ENCODE assay signal across 8 cellular contexts in the genomic region with DNA sequence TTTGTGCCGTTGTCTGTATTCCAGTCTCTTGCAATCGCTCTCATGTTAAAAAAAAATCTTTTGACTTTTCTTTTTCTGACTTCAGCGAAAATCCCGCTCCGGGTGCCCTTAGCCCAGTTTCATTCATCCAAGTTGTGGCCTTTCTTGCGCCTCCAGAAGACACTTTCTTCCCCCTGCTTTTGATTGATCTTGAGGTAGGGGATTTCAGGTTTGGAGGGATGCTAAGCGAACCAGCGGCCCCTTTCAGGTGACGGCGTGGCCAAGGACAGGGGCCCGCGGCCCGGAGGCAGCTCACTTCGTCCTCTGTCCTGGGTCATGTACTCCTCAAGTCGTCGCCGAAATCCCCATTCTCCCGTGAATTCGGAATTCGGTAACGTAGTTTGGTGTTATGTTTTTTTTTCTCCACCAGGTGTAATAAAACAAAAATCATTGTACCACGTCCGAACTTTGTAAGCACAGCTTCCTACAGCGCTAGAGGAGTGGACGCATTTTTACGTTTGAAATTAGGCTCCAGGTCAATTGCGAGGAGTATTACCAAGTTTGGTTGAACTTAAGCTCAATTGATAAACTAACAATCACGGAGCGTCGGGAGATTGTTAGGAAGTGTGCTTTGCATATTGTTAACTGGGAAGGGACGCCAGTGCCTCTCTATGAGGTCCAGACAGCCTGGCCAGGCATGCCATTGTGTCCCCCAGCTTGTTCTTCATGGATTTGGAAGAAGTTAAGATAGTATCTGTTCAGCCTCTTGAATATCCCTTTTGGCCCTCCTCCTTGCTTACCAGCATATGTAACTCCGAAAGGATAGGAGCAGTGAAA. TPM values are rescaled to one million over a fixed set of nuclear protein-coding genes. Genes with fewer than 3 reads are reported as not detected.
DNase-seq lines count a peak whose midpoint lies in the region; ATAC-seq, FAIRE-seq and TF ChIP-seq lines count a peak whose summit lies in the region.

No MANE protein-coding gene starts in this region.

- no peaks in the 10 kb centered on the region for H3K27me3 ChIP-seq in CD8-positive, alpha-beta memory T cell (ENCODE audit: insufficient read depth, low read length, poor library complexity, severe bottlenecking)
- H3K27me3 ChIP-seq in KMS-11 (ENCODE audit: insufficient read depth, low read depth) (no peaks in the 10 kb centered on the region), GM12878 (replicated peaks in 1 of 2; ENCODE audit: control insufficient read depth in 2 of 2, insufficient read depth in 2 of 2, low read length in 1 of 2) (no peaks in the 10 kb centered on the region), left lung (no peaks in the 10 kb centered on the region), thymus (ENCODE audit: control insufficient read depth, insufficient read depth) (no peaks in the 10 kb centered on the region)

- H3K36me3 Mint-ChIP-seq in CD8-positive, alpha-beta memory T cell: peaks cover 0 to 29% (median 0%) of the 10 kb centered on the region in 3 donors

- peaks cover 0 to 1% (median 0%) of the 10 kb centered on the region in 5 donors for H3K9me3 Mint-ChIP-seq in CD8-positive, alpha-beta memory T cell

- H4K20me1 ChIP-seq in KMS-11 (ENCODE audit: insufficient read depth): no peaks in the 10 kb centered on the region
- no peaks in the 10 kb centered on the region for H4K20me1 ChIP-seq in GM12878 (ENCODE audit: control insufficient read depth, insufficient read depth)

- in situ Hi-C loops in GM12878 (cut with MboI): loop anchor here (5.0 kb wide), 1 partner anchor 127 kb away; no protein-coding TSS in a partner anchor

- peak overlapping the region; percentile 60 to 97 (median 91) for H3K27ac Mint-ChIP-seq in CD8-positive, alpha-beta memory T cell

- H3K27me3 Mint-ChIP-seq in CD8-positive, alpha-beta memory T cell: peaks cover 0 to 5% of the 10 kb centered on the region in 2 donors

- POLR2A ChIA-PET in CD8-positive, alpha-beta memory T cell (lab: Charles Lee): interaction anchor here (0.5 to 4.1 kb wide), 5 partner anchors 16 to 273 kb away, joined by 3 to 30 read pairs (median 4); no protein-coding TSS in a partner anchor
- POLR2A ChIA-PET in GM12878 (lab: Charles Lee): interaction anchor here (0.7 to 2.0 kb wide), 10 partner anchors 40 to 150 kb away, joined by 3 to 6 read pairs (median 3); no protein-coding TSS in a partner anchor

- H3K79me2 ChIP-seq in KMS-11 (ENCODE audit: insufficient read depth, low read depth): peaks cover 11% of the 10 kb centered on the region
- peaks cover 56% of the 10 kb centered on the region for H3K79me2 ChIP-seq in GM12878 (ENCODE audit: control insufficient read depth, insufficient read depth, low read length)

- TF ChIP-seq CTCF in KMS-11 (conservative IDR thresholded peaks at IDR 0.05; ENCODE audit: low read depth, low read length) (no peak), GM12878 (IDR thresholded peaks at IDR 0.05 in 2 of 3, conservative IDR thresholded peaks at IDR 0.05 in 1 of 3; ENCODE audit: control insufficient read depth in 2 of 3, extremely low read depth in 1 of 3, insufficient read depth in 1 of 3, low read depth in 3 of 3, low read length in 3 of 3) (no peak), left lung (IDR thresholded peaks at IDR 0.05) (no peak)

- peaks cover 6 to 60% (median 55%) of the 10 kb centered on the region in 3 donors for H3K4me1 Mint-ChIP-seq in CD8-positive, alpha-beta memory T cell

- SMC1A ChIA-PET in GM12878 (lab: Charles Lee; ENCODE audit: uncharacterized antibody, unreplicated experiment): interaction anchor here (0.8 to 6.8 kb wide), 10 partner anchors 12 to 151 kb away, joined by 3 to 118 read pairs (median 8); no protein-coding TSS in a partner anchor

- no peak for TF ChIP-seq RAD21 in GM12878 (IDR thresholded peaks at IDR 0.05; ENCODE audit: insufficient read depth, low read depth, low read length)

- H3K4me2 ChIP-seq in KMS-11 (peak overlapping the region; percentile 74), GM12878 (ENCODE audit: control insufficient read depth, insufficient read depth) (peak overlapping the region; percentile 35)

- intact Hi-C loops in GM12878 (cut with micrococcal nuclease; ENCODE audit: unreplicated experiment) (loop anchor here (2.0 to 5.0 kb wide), 3 partner anchors 54 to 152 kb away; no protein-coding TSS in a partner anchor), left lung (cut with DNase I) (no loop called here)

- no peaks in the 10 kb centered on the region for H3K9me3 ChIP-seq in CD8-positive, alpha-beta memory T cell (ENCODE audit: low read length)
- H3K9me3 ChIP-seq in GM12878 (replicated peaks; ENCODE audit: control insufficient read depth, insufficient read depth, low read length) (no peaks in the 10 kb centered on the region), left lung (no peaks in the 10 kb centered on the region), thymus (ENCODE audit: control insufficient read depth) (no peaks in the 10 kb centered on the region)

- BruUV-seq in GM12878 (replicated peaks; lab: Mats Ljungman, UMichigan): TSS peak; percentile 63

- RAD21 ChIA-PET in GM12878 (lab: Charles Lee; ENCODE audit: unreplicated experiment): interaction anchor here (0.9 to 7.0 kb wide), 9 partner anchors 30 to 151 kb away, joined by 3 to 51 read pairs (median 5); no protein-coding TSS in a partner anchor

- peak overlapping the region; percentile 63 for H3K27ac ChIP-seq in CD8-positive, alpha-beta memory T cell (ENCODE audit: low read depth, low read length)
- H3K27ac ChIP-seq in KMS-11: no peak overlapping the region
- peak overlapping the region; percentile 54 for H3K27ac ChIP-seq in GM12878 (ENCODE audit: control insufficient read depth, insufficient read depth)
- H3K27ac ChIP-seq in left lung: peak overlapping the region; percentile 28 to 61
- peak overlapping the region; percentile 38 for H3K27ac ChIP-seq in thymus (ENCODE audit: low read depth)

- H2AFZ ChIP-seq in KMS-11 (ENCODE audit: low read depth): 0 out of 2 replicates have a peak overlapping the region, but pooled peaks have one; percentile 27
- H2AFZ ChIP-seq in GM12878 (ENCODE audit: control insufficient read depth, low read depth, low read length): no peak overlapping the region

- peak overlapping the region; percentile 61 for H3K4me3 ChIP-seq in CD8-positive, alpha-beta memory T cell (ENCODE audit: low read length)
- H3K4me3 ChIP-seq in KMS-11 (IDR thresholded peaks at IDR 0.05; ENCODE audit: insufficient read depth, low read depth, low read length) (no peak overlapping the region), GM12878 (peak overlapping the region; percentile 91), left lung (peak overlapping the region; percentile 45 to 63), thymus (ENCODE audit: low read length) (peak overlapping the region; percentile 99)

- peak overlapping the region; percentile 91 to 97 (median 95) for H3K4me3 Mint-ChIP-seq in CD8-positive, alpha-beta memory T cell

- CTCF ChIA-PET in CD8-positive, alpha-beta memory T cell (lab: Charles Lee): interaction anchor here (0.8 to 6.5 kb wide), 7 partner anchors 119 to 273 kb away, joined by 3 to 43 read pairs (median 5); no protein-coding TSS in a partner anchor
- CTCF ChIA-PET in GM12878 (lab: Yijun Ruan, JAX): interaction anchor here (1.2 to 4.3 kb wide), 3 partner anchors 55 to 274 kb away, joined by 4 to 27 read pairs (median 11); no protein-coding TSS in a partner anchor

- WGBS in GM12878 (ENCODE audit: insufficient coverage, insufficient replicate concordance, low lambda C conversion rate, missing lambda C conversion rate): 4% methylated on average over 32 of the region's 32 CpGs
- WGBS in thymus: 51% methylated on average over 32 of the region's 32 CpGs

- ATAC-seq in GM12878: peak; percentile 15
- no peak for ATAC-seq in left lung
- ATAC-seq in HG02884 (IDR thresholded peaks at IDR 0.05; ENCODE audit: unreplicated experiment): no peak

- TF ChIP-seq POLR2A in GM12878 (IDR thresholded peaks at IDR 0.05; ENCODE audit: low read depth, low read length): no peak; the same call in none of the 2 replicates

- H3K4me1 ChIP-seq in CD8-positive, alpha-beta memory T cell (ENCODE audit: insufficient read depth, low read length): peaks cover 50% of the 10 kb centered on the region
- peaks cover 9% of the 10 kb centered on the region for H3K4me1 ChIP-seq in KMS-11 (ENCODE audit: low read depth, poor library complexity, severe bottlenecking)
- peaks cover 13% of the 10 kb centered on the region for H3K4me1 ChIP-seq in GM12878 (ENCODE audit: control insufficient read depth, insufficient read depth, low read length)
- H3K4me1 ChIP-seq in left lung: peaks cover 7 to 60% of the 10 kb centered on the region in 2 donors
- peaks cover 33% of the 10 kb centered on the region for H3K4me1 ChIP-seq in thymus (ENCODE audit: control insufficient read depth, insufficient read depth, low read length)

- no peak for TF ChIP-seq EP300 in GM12878 (IDR thresholded peaks at IDR 0.05; ENCODE audit: borderline replicate concordance in 1 of 2, control insufficient read depth in 1 of 2, low read depth in 2 of 2, low read length in 2 of 2)

- no peaks in the 10 kb centered on the region for H3K36me3 ChIP-seq in CD8-positive, alpha-beta memory T cell (ENCODE audit: insufficient read depth, low read length)
- H3K36me3 ChIP-seq in KMS-11 (ENCODE audit: insufficient read depth): no peaks in the 10 kb centered on the region
- no peaks in the 10 kb centered on the region; a peak in 1 of 4 replicates for H3K36me3 ChIP-seq in GM12878 (ENCODE audit: control insufficient read depth in 2 of 2, insufficient read depth in 2 of 2, low read length in 1 of 2)
- H3K36me3 ChIP-seq in left lung: no peaks in the 10 kb centered on the region
- H3K36me3 ChIP-seq in thymus (ENCODE audit: control insufficient read depth, insufficient read depth): no peaks in the 10 kb centered on the region

- H3K9ac ChIP-seq in KMS-11 (no peak overlapping the region), GM12878 (ENCODE audit: control insufficient read depth, insufficient read depth, low read length) (peak overlapping the region; percentile 83)

- no peak for DNase-seq in CD8-positive, alpha-beta memory T cell
- DNase-seq in GM12878 (ENCODE audit: low read depth, low spot score) (no peak), left lung (no peak), RCC 7860 (ENCODE audit: low spot score) (no peak), GM19238 (ENCODE audit: insufficient read length, low spot score) (no peak)

- FAIRE-seq in GM12878 (lab: Jason Lieb, UNC): no peak
- FAIRE-seq in RCC 7860 (lab: Jason Lieb, UNC): no peak

RNA-seq across cellular contexts. Expression of gene MRPS6, which starts 1.1 kb away (rescaled TPM):
- total RNA-seq in CD8-positive, alpha-beta memory T cell: 100 to 1,000 TPM; 134 to 136 TPM
- 163 TPM for polyA plus RNA-seq in CD8-positive, alpha-beta memory T cell
- 47.5 and 49.3 TPM in 2 replicates for total RNA-seq in GM12878 (2013; cell fraction: nucleolus; rRNA removed)
- 32.5 and 37.3 TPM in 2 replicates for total RNA-seq in GM12878 (2014; rRNA removed)
- total RNA-seq in GM12878 (2014; rRNA removed; fragmentation: Illumina TruSeq; extraction: Trizol): 39.8 and 41.0 TPM in 2 replicates
- total RNA-seq in GM12878 (2021): 97.0 and 101 TPM in 2 replicates
- 58.7 TPM for polyA plus RNA-seq in GM12878 (2011; ENCODE audit: low read depth)
- polyA plus RNA-seq in GM12878 (2011; rRNA removed): 45.1 and 61.3 TPM in 2 replicates
- polyA plus RNA-seq in GM12878 (2011; cell fraction: cytosol; rRNA removed): 39.0 and 43.6 TPM in 2 replicates
- 67.4 and 71.1 TPM in 2 replicates for polyA plus RNA-seq in GM12878 (2011; cell fraction: nucleus; rRNA removed)
- polyA plus RNA-seq in GM12878 (2012): 74.7 and 85.0 TPM in 2 replicates
- 107 TPM in 2 replicates for polyA plus RNA-seq in GM12878 (2014; fragmentation: Illumina TruSeq; extraction: Trizol)
- 10 to 100 TPM; 55.6 to 95.2 TPM for polyA plus RNA-seq in GM12878 (2014; fragmentation: Nextera tagmentation; extraction: Ambion mirVana)
- 61.5 and 85.5 TPM in 2 replicates for polyA plus RNA-seq in GM12878 (2014; rRNA removed)
- polyA plus RNA-seq in GM12878 (2016; fragmentation: Nextera tagmentation; extraction: Ambion mirVana): 100 to 1,000 TPM; 228 to 232 TPM
- 23.5 and 29.5 TPM in 2 replicates for polyA minus RNA-seq in GM12878 (2011; rRNA and poly(A)+ RNA removed)
- 5.1 and 10.1 TPM in 2 replicates for polyA minus RNA-seq in GM12878 (2011; cell fraction: cytosol; rRNA and poly(A)+ RNA removed)
- polyA minus RNA-seq in GM12878 (2011; cell fraction: nucleus; rRNA and poly(A)+ RNA removed): 46.3 and 56.4 TPM in 2 replicates
- 10 to 100 TPM; 50.5 to 76.0 TPM for total RNA-seq in left lung
- 81.8 TPM for polyA plus RNA-seq in thymus

RNA-seq across cellular contexts. Expression of gene SLC5A3, which starts 1.1 kb away (rescaled TPM):
- total RNA-seq in CD8-positive, alpha-beta memory T cell: 10 to 100 TPM; 23.2 to 23.8 TPM
- 1.4 TPM for polyA plus RNA-seq in CD8-positive, alpha-beta memory T cell
- 279 and 285 TPM in 2 replicates for total RNA-seq in GM12878 (2013; cell fraction: nucleolus; rRNA removed)
- 17.5 and 22.0 TPM in 2 replicates for total RNA-seq in GM12878 (2014; rRNA removed)
- total RNA-seq in GM12878 (2014; rRNA removed; fragmentation: Illumina TruSeq; extraction: Trizol): 21.4 and 25.7 TPM in 2 replicates
- total RNA-seq in GM12878 (2021): 20.6 and 20.9 TPM in 2 replicates
- polyA plus RNA-seq in GM12878 (2011; ENCODE audit: low read depth): 3.3 TPM
- 19.7 and 34.3 TPM in 2 replicates for polyA plus RNA-seq in GM12878 (2011; rRNA removed)
- 6.1 and 9.4 TPM in 2 replicates for polyA plus RNA-seq in GM12878 (2011; cell fraction: cytosol; rRNA removed)
- 19.8 and 25.4 TPM in 2 replicates for polyA plus RNA-seq in GM12878 (2011; cell fraction: nucleus; rRNA removed)
- polyA plus RNA-seq in GM12878 (2012): 6.0 and 8.3 TPM in 2 replicates
- 14.7 and 18.7 TPM in 2 replicates for polyA plus RNA-seq in GM12878 (2014; fragmentation: Illumina TruSeq; extraction: Trizol)
- 1 to 10 TPM; 3.3 to 4.7 TPM for polyA plus RNA-seq in GM12878 (2014; fragmentation: Nextera tagmentation; extraction: Ambion mirVana)
- 7.8 and 9.2 TPM in 2 replicates for polyA plus RNA-seq in GM12878 (2014; rRNA removed)
- 1 to 10 TPM; 6.9 to 8.1 TPM for polyA plus RNA-seq in GM12878 (2016; fragmentation: Nextera tagmentation; extraction: Ambion mirVana)
- polyA minus RNA-seq in GM12878 (2011; rRNA and poly(A)+ RNA removed): 39.7 and 42.4 TPM in 2 replicates
- polyA minus RNA-seq in GM12878 (2011; cell fraction: cytosol; rRNA and poly(A)+ RNA removed): 12.6 and 15.2 TPM in 2 replicates
- polyA minus RNA-seq in GM12878 (2011; cell fraction: nucleus; rRNA and poly(A)+ RNA removed): 58.9 and 71.1 TPM in 2 replicates
- 10 to 100 TPM; 27.3 to 33.4 TPM for total RNA-seq in left lung
- 4.9 TPM for polyA plus RNA-seq in thymus
